ENCODE assay signal across 9 cellular contexts in genomic region chr11:6693342-6694228, GRCh38. TPM values are rescaled to one million over a fixed set of nuclear protein-coding genes. Genes with fewer than 3 reads are reported as not detected.
DNase-seq lines count a peak whose midpoint lies in the region; ATAC-seq and TF ChIP-seq lines count a peak whose summit lies in the region.
"Had no signal": no experiment of that assay in that cellular context is flagged by ENCODE, and none has a peak within 500 bp of the region (broad histone marks: within the 10 kb centered on the region; RNA-seq: fewer than 3 reads in every experiment).

No MANE protein-coding gene starts in this region.

- no peaks in the 10 kb centered on the region for H3K36me3 ChIP-seq in upper lobe of right lung
- no peaks in the 10 kb centered on the region for H3K36me3 ChIP-seq in Peyer's patch

- TF ChIP-seq POLR2A in lower leg skin (IDR thresholded peaks at IDR 0.05) (no peak), Peyer's patch (IDR thresholded peaks at IDR 0.05) (no peak)

- H3K4me1 ChIP-seq in upper lobe of right lung = peaks cover 21% of the 10 kb centered on the region
- H3K4me1 ChIP-seq in Peyer's patch = no peaks in the 10 kb centered on the region

- H3K27me3 ChIP-seq in upper lobe of right lung (no peaks in the 10 kb centered on the region), Peyer's patch (no peaks in the 10 kb centered on the region)

- peak; percentile 29 for DNase-seq in activated gamma-delta T cell treated with Interleukin-2 at 50 U/mL for 16 hours
- no peak for DNase-seq in activated gamma-delta T cell (lab: John Stamatoyannopoulos, UW)
- DNase-seq in activated naive CD4-positive, alpha-beta T cell treated with anti-CD3 and anti-CD28 coated beads, Interleukin-2, amount 50 U/mL, for 72 hours (ENCODE audit: low spot score in 2 of 2) = peak; percentile 27 to 65
- peak; percentile 66 to 88 for DNase-seq in lower leg skin (ENCODE audit: low spot score in 2 of 2)
- DNase-seq in upper lobe of right lung = no peak
- DNase-seq in Peyer's patch = no peak
- DNase-seq in NCI-H2081 treated with DMSO at 0.1 percent for 48 hours (lab: John Stamatoyannopoulos, UW) = no peak

- peak overlapping the region; percentile 4 to 44 for H3K27ac Mint-ChIP-seq in activated naive CD4-positive, alpha-beta T cell treated with anti-CD3 and anti-CD28 coated beads, Interleukin-2, amount 50 U/mL, for 72 hours
- H3K27ac Mint-ChIP-seq: type B pancreatic cell had no signal

- H3K27ac ChIP-seq in upper lobe of right lung (no peak overlapping the region), Peyer's patch (no peak overlapping the region)

- ATAC-seq in activated naive CD4-positive, alpha-beta T cell treated with anti-CD3 and anti-CD28 coated beads, Interleukin-2, amount 50 U/mL, for 72 hours = peak; percentile 87 to 96
- ATAC-seq in upper lobe of right lung (peak; percentile 46), HG03196 (IDR thresholded peaks at IDR 0.05; ENCODE audit: unreplicated experiment) (no peak)

- WGBS in lower leg skin, 2 donors = 87 to 91% methylated on average over 1 of the region's 1 CpG

- no peaks in the 10 kb centered on the region for H3K9me3 Mint-ChIP-seq in activated naive CD4-positive, alpha-beta T cell treated with anti-CD3 and anti-CD28 coated beads, Interleukin-2, amount 50 U/mL, for 72 hours
- H3K9me3 Mint-ChIP-seq: type B pancreatic cell had no signal

- H3K36me3 Mint-ChIP-seq in activated naive CD4-positive, alpha-beta T cell treated with anti-CD3 and anti-CD28 coated beads, Interleukin-2, amount 50 U/mL, for 72 hours = peaks cover 0 to 6% of the 10 kb centered on the region in 2 donors
- H3K36me3 Mint-ChIP-seq: type B pancreatic cell had no signal

- intact Hi-C loops in lower leg skin (cut with DNase I; ENCODE audit: low total_unique reads) = no loop called here
- intact Hi-C loops in upper lobe of right lung (cut with DNase I) = no loop called here

- TF ChIP-seq CTCF in lower leg skin (IDR thresholded peaks at IDR 0.05) (no peak), upper lobe of right lung (IDR thresholded peaks at IDR 0.05) (no peak), Peyer's patch (IDR thresholded peaks at IDR 0.05) (no peak)

- H3K4me3 ChIP-seq in lower leg skin (ENCODE audit: low read depth, poor library complexity, severe bottlenecking) = no peak overlapping the region
- H3K4me3 ChIP-seq in upper lobe of right lung = no peak overlapping the region
- H3K4me3 ChIP-seq in Peyer's patch = no peak overlapping the region

- H3K9me3 ChIP-seq in upper lobe of right lung (no peaks in the 10 kb centered on the region), Peyer's patch (no peaks in the 10 kb centered on the region)

RNA-seq across cellular contexts. Expression of gene MRPL17, which starts 10.4 kb away (rescaled TPM):
- 100 to 1,000 TPM in 1 of 2 donors, 10 to 100 TPM in 1; 92.4 to 104 TPM for total RNA-seq in activated naive CD4-positive, alpha-beta T cell treated with anti-CD3 and anti-CD28 coated beads, Interleukin-2, amount 50 U/mL, for 72 hours
- total RNA-seq in lower leg skin (100 to 1,000 TPM in 1 of 4 donors, 10 to 100 TPM in 3; 16.8 to 115 (median 30.5) TPM), upper lobe of right lung (35.1 TPM), Peyer's patch (10 to 100 TPM in 3 of 4 donors, 1 to 10 TPM in 1; 6.1 to 20.8 (median 16.6) TPM)

RNA-seq across cellular contexts. Expression of gene DCHS1, which starts 38.0 kb away (rescaled TPM):
- total RNA-seq in activated naive CD4-positive, alpha-beta T cell treated with anti-CD3 and anti-CD28 coated beads, Interleukin-2, amount 50 U/mL, for 72 hours = 1 to 10 TPM in 1 of 2 donors, under 1 TPM in 1; 0.82 to 2.1 TPM
- total RNA-seq in lower leg skin (1 to 10 TPM; 4.0 to 9.0 (median 5.4) TPM), upper lobe of right lung (28.0 TPM), Peyer's patch (10 to 100 TPM in 2 of 4 donors, 1 to 10 TPM in 2; 2.8 to 12.4 (median 9.7) TPM)

Comparison
In these comparisons a context has a peak if more than half of its experiments do, and no peak if none do; other contexts are left out.
1. DNase-seq: peak in activated gamma-delta T cell treated with Interleukin-2 at 50 U/mL for 16 hours (single experiment), activated naive CD4-positive, alpha-beta T cell treated with anti-CD3 and anti-CD28 coated beads, Interleukin-2, amount 50 U/mL, for 72 hours (2 of 2) and lower leg skin (2 of 2); none in activated gamma-delta T cell (single experiment), upper lobe of right lung (single experiment), Peyer's patch (0 of 3) and NCI-H2081 treated with DMSO at 0.1 percent for 48 hours (single experiment).